In genomic region chr10:35518187-35518586, GRCh38 we compare ENCODE assay signal across 7 cellular contexts.
A peak's percentile ranks its signal among the peaks of the same experiment; 100 is the strongest.
DNase-seq lines count a peak whose midpoint lies in the region; ATAC-seq and TF ChIP-seq lines count a peak whose summit lies in the region.
"Not testable (repeated sequence)": the region's sequence is repeated elsewhere in the genome, so short reads cannot be mapped to it uniquely, and the experiment has no call there.

No MANE protein-coding gene starts in this region.

- not testable (repeated sequence) for H3K9me3 Mint-ChIP-seq in CD8-positive, alpha-beta T cell; IgD-negative memory B cell; activated T-helper 17 cell treated with anti-CD3 and anti-CD28 coated beads, Interleukin-2, amount 50 U/mL, for 72 hours; central memory CD8-positive, alpha-beta T cell

- not testable (repeated sequence) for ATAC-seq in CD8-positive, alpha-beta T cell; activated T-helper 17 cell treated with anti-CD3 and anti-CD28 coated beads, Interleukin-2, amount 50 U/mL, for 72 hours (replicated peaks); central memory CD8-positive, alpha-beta T cell (replicated peaks; ENCODE audit: extremely low read depth, poor library complexity, severe bottlenecking)

- not testable (repeated sequence) for H3K18ac ChIP-seq in mesendoderm (ENCODE audit: low read length)

- peak overlapping the region; percentile 75 for H3K4ac ChIP-seq in mesendoderm (ENCODE audit: low read depth, low read length)

- H3K36me3 Mint-ChIP-seq in CD8-positive, alpha-beta T cell = peaks cover 26% of the 10 kb centered on the region
- not testable (repeated sequence) for H3K36me3 Mint-ChIP-seq in IgD-negative memory B cell; activated T-helper 17 cell treated with anti-CD3 and anti-CD28 coated beads, Interleukin-2, amount 50 U/mL, for 72 hours (ENCODE audit: low read depth); central memory CD8-positive, alpha-beta T cell (ENCODE audit: insufficient read depth)

- H4K8ac ChIP-seq in mesendoderm (ENCODE audit: low read depth, low read length) = not testable (repeated sequence)

- POLR2A ChIA-PET in CD8-positive, alpha-beta T cell (lab: Charles Lee) = interaction anchor here (0.8 kb wide), 1 partner anchor 1350 kb away, joined by 3 read pairs; no protein-coding TSS in a partner anchor

- H4K5ac ChIP-seq in mesendoderm (ENCODE audit: low read length) = not testable (repeated sequence)

- H2BK120ac ChIP-seq in mesendoderm (ENCODE audit: low read depth, low read length) = not testable (repeated sequence)

- not testable (repeated sequence) for TF ChIP-seq CTCF in CD8-positive, alpha-beta T cell (IDR thresholded peaks at IDR 0.05)

- H3K4me1 ChIP-seq in CD8-positive, alpha-beta T cell (ENCODE audit: insufficient read depth, low read length); mesendoderm (ENCODE audit: control insufficient read depth, low read depth, low read length): not testable (repeated sequence)
- peaks cover 0 to 20% (median 2%) of the 10 kb centered on the region in 5 donors for H3K4me1 ChIP-seq in subcutaneous abdominal adipose tissue (ENCODE audit: control insufficient read depth in 5 of 5, insufficient read depth in 5 of 5, low read length in 5 of 5)

- intact Hi-C loops in CD8-positive, alpha-beta T cell (cut with DNase I, micrococcal nuclease) = not testable (repeated sequence)

- H2BK15ac ChIP-seq in mesendoderm (replicated peaks; ENCODE audit: low read depth) = not testable (repeated sequence)

- H3K23ac ChIP-seq in mesendoderm (ENCODE audit: low read length) = not testable (repeated sequence)

- not testable (repeated sequence) for H3K9ac ChIP-seq in mesendoderm (ENCODE audit: low read length); subcutaneous abdominal adipose tissue (ENCODE audit: low read length in 5 of 5)

- H3K4me3 Mint-ChIP-seq in CD8-positive, alpha-beta T cell; IgD-negative memory B cell; activated T-helper 17 cell treated with anti-CD3 and anti-CD28 coated beads, Interleukin-2, amount 50 U/mL, for 72 hours; central memory CD8-positive, alpha-beta T cell: not testable (repeated sequence)

- not testable (repeated sequence) for H2AK5ac ChIP-seq in mesendoderm (ENCODE audit: low read length)

- H3K79me2 ChIP-seq in mesendoderm (ENCODE audit: control insufficient read depth, insufficient read depth, low read length) = not testable (repeated sequence)

- no CpG with 5 or more reads among the region's 1 CpG for WGBS in mesendoderm (ENCODE audit: extremely low coverage, insufficient coverage, low lambda C conversion rate)

- CTCF ChIA-PET in CD8-positive, alpha-beta T cell (lab: Charles Lee) = not testable (repeated sequence)

- H3K4me1 Mint-ChIP-seq in CD8-positive, alpha-beta T cell (ENCODE audit: low read depth) = peaks cover 36% of the 10 kb centered on the region
- peaks cover 19 to 35% (median 26%) of the 10 kb centered on the region in 3 donors for H3K4me1 Mint-ChIP-seq in IgD-negative memory B cell
- H3K4me1 Mint-ChIP-seq in activated T-helper 17 cell treated with anti-CD3 and anti-CD28 coated beads, Interleukin-2, amount 50 U/mL, for 72 hours = not testable (repeated sequence)
- peaks cover 13% of the 10 kb centered on the region for H3K4me1 Mint-ChIP-seq in central memory CD8-positive, alpha-beta T cell

- not testable (repeated sequence) for H3K9me3 ChIP-seq in CD8-positive, alpha-beta T cell (ENCODE audit: low read length); subcutaneous abdominal adipose tissue (ENCODE audit: control insufficient read depth in 5 of 5, low read length in 5 of 5)

- H2BK5ac ChIP-seq in mesendoderm (ENCODE audit: low read length) = peak overlapping the region; percentile 75

- H3K27ac ChIP-seq in CD8-positive, alpha-beta T cell (ENCODE audit: low read depth, low read length) = not testable (repeated sequence)
- H3K27ac ChIP-seq in mesendoderm (ENCODE audit: low read depth, low read length) (peak overlapping the region; percentile 56), subcutaneous abdominal adipose tissue (ENCODE audit: low read depth, low read length) (peak overlapping the region; percentile 41)

- H3K27me3 ChIP-seq in CD8-positive, alpha-beta T cell (ENCODE audit: insufficient read depth, low read length); mesendoderm (ENCODE audit: insufficient read depth, low read length, poor library complexity); subcutaneous abdominal adipose tissue (ENCODE audit: control insufficient read depth in 5 of 5, insufficient read depth in 4 of 5, low read length in 5 of 5): not testable (repeated sequence)

- H3K4me3 ChIP-seq in CD8-positive, alpha-beta T cell (ENCODE audit: low read depth, low read length); mesendoderm (ENCODE audit: low read length); subcutaneous abdominal adipose tissue (ENCODE audit: low read depth in 1 of 5, low read length in 5 of 5): not testable (repeated sequence)

- not testable (repeated sequence) for H3K27me3 Mint-ChIP-seq in CD8-positive, alpha-beta T cell (ENCODE audit: low read depth); IgD-negative memory B cell; activated T-helper 17 cell treated with anti-CD3 and anti-CD28 coated beads, Interleukin-2, amount 50 U/mL, for 72 hours; central memory CD8-positive, alpha-beta T cell

- peak overlapping the region; percentile 19 for H3K27ac Mint-ChIP-seq in CD8-positive, alpha-beta T cell
- H3K27ac Mint-ChIP-seq in IgD-negative memory B cell = peak overlapping the region in 2 of 3 donors; percentile 14 to 71
- peak overlapping the region; percentile 50 for H3K27ac Mint-ChIP-seq in activated T-helper 17 cell treated with anti-CD3 and anti-CD28 coated beads, Interleukin-2, amount 50 U/mL, for 72 hours
- H3K27ac Mint-ChIP-seq in central memory CD8-positive, alpha-beta T cell (ENCODE audit: low read depth) = peak overlapping the region; percentile 35

- DNase-seq in CD8-positive, alpha-beta T cell; central memory CD8-positive, alpha-beta T cell (ENCODE audit: low spot score in 2 of 2): not testable (repeated sequence)
- DNase-seq in fibroblast of peridontal ligament (ENCODE audit: extremely low read depth) (peak; percentile 10), mesendoderm (peak; percentile 55)

- peak overlapping the region; percentile 57 for H3K56ac ChIP-seq in mesendoderm (ENCODE audit: low read length)

- H3K79me1 ChIP-seq in mesendoderm (ENCODE audit: low read length) = peaks cover 11% of the 10 kb centered on the region

- H3K36me3 ChIP-seq in CD8-positive, alpha-beta T cell (ENCODE audit: insufficient read depth, low read length); mesendoderm (ENCODE audit: control insufficient read depth, insufficient read depth, low read length); subcutaneous abdominal adipose tissue (ENCODE audit: control insufficient read depth in 5 of 5, insufficient read depth in 5 of 5, low read length in 5 of 5): not testable (repeated sequence)

- H3K4me2 ChIP-seq in mesendoderm (ENCODE audit: low read length) = not testable (repeated sequence)
